In genomic region chr12:54369597-54370217, GRCh38 we compare ENCODE assay signal across 10 cellular contexts. TPM values are rescaled to one million over a fixed set of nuclear protein-coding genes. Genes with fewer than 3 reads are reported as not detected.
DNase-seq lines count a peak whose midpoint lies in the region; ATAC-seq, FAIRE-seq and TF ChIP-seq lines count a peak whose summit lies in the region.
"Had no signal": no experiment of that assay in that cellular context is flagged by ENCODE, and none has a peak within 500 bp of the region (broad histone marks: within the 10 kb centered on the region; RNA-seq: fewer than 3 reads in every experiment).

No MANE protein-coding gene starts in this region.

- FAIRE-seq in H54 (lab: Jason Lieb, UNC), result no peak
- FAIRE-seq: GM18507 had no signal

- H3K4me1 ChIP-seq in HEK293 (ENCODE audit: control insufficient read depth, insufficient read depth, low read length), result peaks cover 14% of the 10 kb centered on the region

- H3K4me1 Mint-ChIP-seq in activated T-helper 2 cell treated with anti-CD3 and anti-CD28 coated beads, Interferon-gamma antibody, Interleukin-2, Interleukin-4, amounts not matched to agents 10 μg/mL and 5 μg/mL and 100 μg/mL, durations not matched to agents 14 hours and 24 hours and 36 hours (ENCODE audit: low read depth), result peaks cover 22% of the 10 kb centered on the region
- peaks cover 24% of the 10 kb centered on the region for H3K4me1 Mint-ChIP-seq in stimulated activated memory B cell treated with anti-CD40 and anti-IgM and Interleukin-4, amounts not matched to agents 10 μg/mL and 1 μg/mL and 100 μg/mL, for 72 hours

- H3K4me3 ChIP-seq in HEK293 (ENCODE audit: low read depth, low read length) (no peak overlapping the region), iPS-18c (ENCODE audit: insufficient read depth, low read depth, low read length) (peak overlapping the region; percentile 31)

- H3K4me3 Mint-ChIP-seq in activated T-helper 2 cell treated with anti-CD3 and anti-CD28 coated beads, Interferon-gamma antibody, Interleukin-2, Interleukin-4, amounts not matched to agents 10 μg/mL and 5 μg/mL and 100 μg/mL, durations not matched to agents 14 hours and 24 hours and 36 hours (ENCODE audit: low read depth), result peak overlapping the region; percentile 53
- H3K4me3 Mint-ChIP-seq in stimulated activated memory B cell treated with anti-CD40 and anti-IgM and Interleukin-4, amounts not matched to agents 10 μg/mL and 1 μg/mL and 100 μg/mL, for 72 hours, result peak overlapping the region; percentile 57

- no peaks in the 10 kb centered on the region for H3K9me3 Mint-ChIP-seq in activated T-helper 2 cell treated with anti-CD3 and anti-CD28 coated beads, Interferon-gamma antibody, Interleukin-2, Interleukin-4, amounts not matched to agents 10 μg/mL and 5 μg/mL and 100 μg/mL, durations not matched to agents 14 hours and 24 hours and 36 hours
- no peaks in the 10 kb centered on the region for H3K9me3 Mint-ChIP-seq in stimulated activated memory B cell treated with anti-CD40 and anti-IgM and Interleukin-4, amounts not matched to agents 10 μg/mL and 1 μg/mL and 100 μg/mL, for 72 hours

- no peak for TF ChIP-seq POLR2A in H54 (IDR thresholded peaks at IDR 0.05; ENCODE audit: low read depth, low read length)

- POLR2A ChIA-PET in HEK293 (lab: Yijun Ruan, JAX), result interaction anchor here (0.6 to 2.0 kb wide), 3 partner anchors 10 to 90 kb away, joined by 3 to 12 read pairs (median 3); no protein-coding TSS in a partner anchor

- no peak overlapping the region for H3K27ac ChIP-seq in HEK293 (ENCODE audit: extremely low read depth, low read depth, low read length)

- CTCF ChIA-PET in HEK293 (lab: Yijun Ruan, JAX), result interaction anchor here (0.7 to 5.1 kb wide), 16 partner anchors 9 to 155 kb away, joined by 3 to 85 read pairs (median 7); partner anchors contain the start of genes COPZ1 and ZNF385A

- no peak for TF ChIP-seq CTCF in HEK293 (tag by site-specific recombination; IDR thresholded peaks at IDR 0.05)

- H3K36me3 Mint-ChIP-seq in activated T-helper 2 cell treated with anti-CD3 and anti-CD28 coated beads, Interferon-gamma antibody, Interleukin-2, Interleukin-4, amounts not matched to agents 10 μg/mL and 5 μg/mL and 100 μg/mL, durations not matched to agents 14 hours and 24 hours and 36 hours (ENCODE audit: low read depth), result no peaks in the 10 kb centered on the region
- H3K36me3 Mint-ChIP-seq in stimulated activated memory B cell treated with anti-CD40 and anti-IgM and Interleukin-4, amounts not matched to agents 10 μg/mL and 1 μg/mL and 100 μg/mL, for 72 hours, result no peaks in the 10 kb centered on the region

- intact Hi-C loops in activated T-helper 2 cell treated with anti-CD3 and anti-CD28 coated beads, Interferon-gamma antibody, Interleukin-2, Interleukin-4, amounts not matched to agents 10 μg/mL and 5 μg/mL and 100 μg/mL, durations not matched to agents 14 hours and 24 hours and 36 hours (cut with micrococcal nuclease), result loop anchor here (10.0 kb wide), 1 partner anchor 355 kb away; no protein-coding TSS in a partner anchor

- H3K36me3 ChIP-seq in HEK293 (ENCODE audit: control insufficient read depth in 2 of 2, insufficient read depth in 1 of 2, low read length in 2 of 2), result peaks cover 0 to 40% of the 10 kb centered on the region in 2 experiments; a peak in 1 of 3 replicates

- ATAC-seq in stimulated activated memory B cell treated with anti-CD40 and anti-IgM and Interleukin-4, amounts not matched to agents 10 μg/mL and 1 μg/mL and 100 μg/mL, for 72 hours, result no peak
- ATAC-seq in HG03439 (IDR thresholded peaks at IDR 0.05; ENCODE audit: unreplicated experiment) (no peak), HG03159 (IDR thresholded peaks at IDR 0.05; ENCODE audit: unreplicated experiment) (no peak)

- no peak overlapping the region for H3K27ac Mint-ChIP-seq in activated T-helper 2 cell treated with anti-CD3 and anti-CD28 coated beads, Interferon-gamma antibody, Interleukin-2, Interleukin-4, amounts not matched to agents 10 μg/mL and 5 μg/mL and 100 μg/mL, durations not matched to agents 14 hours and 24 hours and 36 hours
- H3K27ac Mint-ChIP-seq in stimulated activated memory B cell treated with anti-CD40 and anti-IgM and Interleukin-4, amounts not matched to agents 10 μg/mL and 1 μg/mL and 100 μg/mL, for 72 hours, result no peak overlapping the region

- H3K9me3 ChIP-seq in HEK293 (ENCODE audit: control insufficient read depth, insufficient read depth, low read depth, low read length) (no peaks in the 10 kb centered on the region), iPS-18c (ENCODE audit: control insufficient read depth, insufficient read depth, low read length) (no peaks in the 10 kb centered on the region)

- no peaks in the 10 kb centered on the region for H3K27me3 Mint-ChIP-seq in activated T-helper 2 cell treated with anti-CD3 and anti-CD28 coated beads, Interferon-gamma antibody, Interleukin-2, Interleukin-4, amounts not matched to agents 10 μg/mL and 5 μg/mL and 100 μg/mL, durations not matched to agents 14 hours and 24 hours and 36 hours (ENCODE audit: low read depth)
- no peaks in the 10 kb centered on the region for H3K27me3 Mint-ChIP-seq in stimulated activated memory B cell treated with anti-CD40 and anti-IgM and Interleukin-4, amounts not matched to agents 10 μg/mL and 1 μg/mL and 100 μg/mL, for 72 hours

- no peak for DNase-seq in activated T-helper 2 cell treated with anti-CD3 and anti-CD28 coated beads, Interferon-gamma antibody, Interleukin-2, Interleukin-4, amounts not matched to agents 10 μg/mL and 5 μg/mL and 100 μg/mL, durations not matched to agents 14 hours and 24 hours and 36 hours (ENCODE audit: low spot score)
- DNase-seq in H54 (ENCODE audit: insufficient read length, low spot score), result no peak
- DNase-seq in hepatic stellate cell (ENCODE audit: low spot score), result no peak
- DNase-seq: NCI-H1436 had no signal

TF ChIP-seq in HEK293, 187 proteins besides CTCF, POLR2A, EP300 and RAD21 (continues in another document):
- TF ChIP-seq ZNF660 (tag by site-specific recombination; IDR thresholded peaks at IDR 0.05), result no peak
- TF ChIP-seq ZNF112 (tag by site-specific recombination; IDR thresholded peaks at IDR 0.05), result no peak
- TF ChIP-seq HIC1 (tag by site-specific recombination; IDR thresholded peaks at IDR 0.05), result peak; percentile 93
- TF ChIP-seq ZNF549 (tag by site-specific recombination; IDR thresholded peaks at IDR 0.05), result no peak
- no peak for TF ChIP-seq BCL11B (tag by site-specific recombination; IDR thresholded peaks at IDR 0.05; ENCODE audit: low read depth)
- TF ChIP-seq ZNF302 (tag by site-specific recombination; IDR thresholded peaks at IDR 0.05; ENCODE audit: low read depth), result no peak
- TF ChIP-seq SP2 (tag by site-specific recombination; IDR thresholded peaks at IDR 0.05), result peak; percentile 48; the same call in 1 of the 2 replicates
- TF ChIP-seq ZNF239 (tag by site-specific recombination; IDR thresholded peaks at IDR 0.05), result no peak
- no peak for TF ChIP-seq ZNF114 (tag by site-specific recombination; IDR thresholded peaks at IDR 0.05)
- TF ChIP-seq ZNF221 (tag by site-specific recombination; IDR thresholded peaks at IDR 0.05; ENCODE audit: borderline replicate concordance), result no peak
- no peak; the same call in 1 of the 2 replicates for TF ChIP-seq ZBTB10 (tag by site-specific recombination; IDR thresholded peaks at IDR 0.05)

RNA-seq across cellular contexts. Expression of gene GPR84, which starts 5.4 kb away (rescaled TPM):
- 1.8 and 2.3 TPM in 2 replicates for total RNA-seq in activated T-helper 2 cell treated with anti-CD3 and anti-CD28 coated beads, Interferon-gamma antibody, Interleukin-2, Interleukin-4, amounts not matched to agents 10 μg/mL and 5 μg/mL and 100 μg/mL, durations not matched to agents 14 hours and 24 hours and 36 hours

RNA-seq across cellular contexts. Expression of gene ZNF385A, which starts 14.8 kb away (rescaled TPM):
- 0.60 and 0.78 TPM in 2 replicates for total RNA-seq in activated T-helper 2 cell treated with anti-CD3 and anti-CD28 coated beads, Interferon-gamma antibody, Interleukin-2, Interleukin-4, amounts not matched to agents 10 μg/mL and 5 μg/mL and 100 μg/mL, durations not matched to agents 14 hours and 24 hours and 36 hours

RNA-seq across cellular contexts. Expression of gene COPZ1, which starts 44.8 kb away (rescaled TPM):
- 108 and 109 TPM in 2 replicates for total RNA-seq in activated T-helper 2 cell treated with anti-CD3 and anti-CD28 coated beads, Interferon-gamma antibody, Interleukin-2, Interleukin-4, amounts not matched to agents 10 μg/mL and 5 μg/mL and 100 μg/mL, durations not matched to agents 14 hours and 24 hours and 36 hours

RNA-seq across cellular contexts. Expression of gene ITGA5, which starts 49.4 kb away (rescaled TPM):
- total RNA-seq in activated T-helper 2 cell treated with anti-CD3 and anti-CD28 coated beads, Interferon-gamma antibody, Interleukin-2, Interleukin-4, amounts not matched to agents 10 μg/mL and 5 μg/mL and 100 μg/mL, durations not matched to agents 14 hours and 24 hours and 36 hours, result 41.4 and 41.5 TPM in 2 replicates
